9 cellular contexts compared by ENCODE assay signal in the genomic region with DNA sequence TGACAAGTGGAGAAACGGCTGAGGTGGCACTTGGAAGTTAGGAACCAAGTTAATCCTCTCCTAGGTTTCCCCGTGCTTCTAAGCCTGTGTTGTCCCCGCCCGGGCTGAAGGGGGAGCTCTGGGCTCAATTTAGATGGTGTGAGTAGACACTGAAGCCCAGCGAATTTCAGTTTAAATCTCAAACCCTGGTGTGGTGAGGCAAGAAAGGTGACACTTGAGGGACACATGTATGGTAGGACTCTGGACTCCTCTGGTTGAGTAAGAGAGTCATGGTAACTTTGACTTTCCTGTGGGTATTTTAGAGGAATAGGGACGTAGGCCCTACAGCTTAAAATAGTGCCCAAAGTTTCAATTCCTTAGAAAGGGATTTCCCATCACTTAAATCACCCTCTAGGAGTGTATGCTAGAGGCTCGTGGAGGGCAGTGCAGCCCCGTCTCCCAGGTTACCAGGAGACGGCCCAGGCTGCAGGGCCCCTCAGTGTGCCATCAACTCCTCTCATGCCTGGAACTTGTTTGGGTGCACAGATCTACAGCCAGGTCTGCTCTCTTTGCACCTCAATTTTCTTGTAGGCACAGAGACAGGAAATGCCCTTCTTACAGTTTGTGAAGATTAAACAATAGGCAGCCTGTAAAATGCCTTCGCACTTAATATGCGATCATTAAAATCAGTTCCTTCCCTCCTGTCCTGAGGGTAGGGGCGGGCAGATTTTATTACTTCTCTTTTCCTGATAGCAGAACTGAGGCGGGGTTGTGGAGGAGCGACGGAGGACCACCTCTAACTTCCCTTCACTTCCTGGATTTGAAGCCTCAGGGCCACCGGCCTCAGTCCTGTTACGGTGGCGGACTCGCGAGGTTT. TPM values are rescaled to one million over a fixed set of nuclear protein-coding genes. Genes with fewer than 3 reads are reported as not detected.
DNase-seq lines count a peak whose midpoint lies in the region; ATAC-seq and TF ChIP-seq lines count a peak whose summit lies in the region.
"Had no signal": no experiment of that assay in that cellular context is flagged by ENCODE, and none has a peak within 500 bp of the region (broad histone marks: within the 10 kb centered on the region; RNA-seq: fewer than 3 reads in every experiment).

No MANE protein-coding gene starts in this region.

- H4K20me1 ChIP-seq in OCI-LY3 (ENCODE audit: insufficient read depth, low read length) (no peaks in the 10 kb centered on the region), mammary epithelial cell (ENCODE audit: insufficient read depth, low read length) (no peaks in the 10 kb centered on the region)

- peak; percentile 97 for TF ChIP-seq CTCF in OCI-LY3 (IDR thresholded peaks at IDR 0.05; ENCODE audit: low read depth, low read length)
- TF ChIP-seq CTCF in mammary epithelial cell (conservative IDR thresholded peaks at IDR 0.05 in 1 of 2, IDR thresholded peaks at IDR 0.05 in 1 of 2; ENCODE audit: extremely low read depth in 1 of 2, insufficient read depth in 1 of 2, low read depth in 1 of 2, low read length in 2 of 2): peak; percentile 68 to 84
- peak; percentile 64 for TF ChIP-seq CTCF in kidney epithelial cell (IDR thresholded peaks at IDR 0.05; ENCODE audit: insufficient read depth, low read length, poor library complexity, severe bottlenecking)

- WGBS in mammary epithelial cell (ENCODE audit: low coverage, missing lambda C conversion rate): 66% methylated on average over 20 of the region's 20 CpGs

- no peaks in the 10 kb centered on the region for H3K27me3 ChIP-seq in OCI-LY3 (ENCODE audit: low read depth, low read length)
- peaks cover 22% of the 10 kb centered on the region for H3K27me3 ChIP-seq in mammary epithelial cell (ENCODE audit: insufficient read depth, low read length)
- peaks cover 91% of the 10 kb centered on the region for H3K27me3 ChIP-seq in kidney epithelial cell (ENCODE audit: control insufficient read depth, insufficient read depth, low read length)

- H3K4me2 ChIP-seq in OCI-LY3 (ENCODE audit: low read length) (peak overlapping the region; percentile 70), mammary epithelial cell (ENCODE audit: insufficient read depth, low read depth, low read length) (no peak overlapping the region)

- no peaks in the 10 kb centered on the region for H3K36me3 ChIP-seq in OCI-LY3 (replicated peaks; ENCODE audit: low read depth, low read length)
- no peaks in the 10 kb centered on the region for H3K36me3 ChIP-seq in mammary epithelial cell (ENCODE audit: insufficient read depth, low read length)
- no peaks in the 10 kb centered on the region for H3K36me3 ChIP-seq in kidney epithelial cell (ENCODE audit: control insufficient read depth, insufficient read depth, low read length)

- in situ Hi-C loops in mammary epithelial cell (cut with MboI; ENCODE audit: low sequenced_read_pairs in 2 of 2): no loop called here

- H3K9ac ChIP-seq in OCI-LY3 (ENCODE audit: low read length) (peak overlapping the region; percentile 4; the same call in 1 of the 2 replicates), mammary epithelial cell (ENCODE audit: insufficient read depth, low read length) (no peak overlapping the region)

- H3K27ac ChIP-seq in OCI-LY3 (ENCODE audit: low read length): no peak overlapping the region
- no peak overlapping the region for H3K27ac ChIP-seq in mammary epithelial cell (ENCODE audit: insufficient read depth, low read depth, low read length)

- CTCF ChIA-PET in mammary epithelial cell (lab: Charles Lee; ENCODE audit: low non-redundant PET): no interaction called here

- no TSS peak for BruUV-seq in mammary epithelial cell (replicated peaks; lab: Mats Ljungman, UMichigan)

- intact Hi-C loops in mammary epithelial cell (cut with micrococcal nuclease): loop anchor here (1.0 to 5.0 kb wide), 5 partner anchors 241 to 811 kb away; no protein-coding TSS in a partner anchor

- H3K9me3 ChIP-seq in OCI-LY3 (ENCODE audit: insufficient read depth, low read length): no peaks in the 10 kb centered on the region
- peaks cover 8% of the 10 kb centered on the region for H3K9me3 ChIP-seq in mammary epithelial cell (replicated peaks; ENCODE audit: insufficient read depth, low read length)

- dilution Hi-C loops in mammary epithelial cell (cut with HindIII; ENCODE audit: low sequenced_read_pairs): no loop called here

- H2AFZ ChIP-seq in OCI-LY3 (ENCODE audit: low read depth, low read length) (peak overlapping the region; percentile 87), mammary epithelial cell (ENCODE audit: low read depth, low read length) (no peak overlapping the region)

- peak; percentile 53 for DNase-seq in SIG-M5 treated with dmso at 0.1 percent for 504 hours (lab: John Stamatoyannopoulos, UW; ENCODE audit: unreplicated experiment)
- DNase-seq in SIG-M5 (lab: John Stamatoyannopoulos, UW): no peak
- DNase-seq in mammary epithelial cell: no peak
- no peak for DNase-seq in kidney epithelial cell (ENCODE audit: low read depth)
- DNase-seq in stimulated activated naive CD8-positive, alpha-beta T cell treated with anti-CD3 and anti-CD28 coated beads, Interleukin-15, Interleukin-2, amounts not matched to agents 100 U/mL and 50 U/mL, for 24 hours: peak; percentile 61

- H3K79me2 ChIP-seq in OCI-LY3 (ENCODE audit: low read length) (no peaks in the 10 kb centered on the region), mammary epithelial cell (ENCODE audit: insufficient read depth, low read length) (no peaks in the 10 kb centered on the region)

- peak; percentile 76 for ATAC-seq in GM21381 (IDR thresholded peaks at IDR 0.05; ENCODE audit: unreplicated experiment)
- peak; percentile 77 for ATAC-seq in HG03520 (IDR thresholded peaks at IDR 0.05; ENCODE audit: unreplicated experiment)
- peak; percentile 74 for ATAC-seq in stimulated activated naive CD8-positive, alpha-beta T cell treated with anti-CD3 and anti-CD28 coated beads, Interleukin-15, Interleukin-2, amounts not matched to agents 100 U/mL and 50 U/mL, for 24 hours

- peaks cover 10% of the 10 kb centered on the region for H3K4me1 ChIP-seq in OCI-LY3 (ENCODE audit: low read length)
- H3K4me1 ChIP-seq in mammary epithelial cell (ENCODE audit: insufficient read depth, low read length): no peaks in the 10 kb centered on the region

- H3K4me3 ChIP-seq in OCI-LY3 (ENCODE audit: low read length): peak overlapping the region; percentile 40
- H3K4me3 ChIP-seq in mammary epithelial cell (replicated peaks in 1 of 3; ENCODE audit: insufficient read depth in 1 of 3, low read depth in 2 of 3, low read length in 3 of 3): no peak overlapping the region
- peak overlapping the region; percentile 2 for H3K4me3 ChIP-seq in kidney epithelial cell (ENCODE audit: low read depth, low read length)

RNA-seq across cellular contexts. Expression of gene HAND2, which starts 23.9 kb away (rescaled TPM):
- total RNA-seq in mammary epithelial cell (not detected), kidney epithelial cell (not detected in 2 replicates)
- polyA plus RNA-seq in mammary epithelial cell: not detected
- polyA minus RNA-seq in mammary epithelial cell: not detected
- total RNA-seq: mononuclear cell had no signal

Comparison
In these comparisons a context has a peak if more than half of its experiments do, and no peak if none do; other contexts are left out.
1. DNase-seq: peak in SIG-M5 treated with dmso at 0.1 percent for 504 hours (single experiment) and stimulated activated naive CD8-positive, alpha-beta T cell treated with anti-CD3 and anti-CD28 coated beads, Interleukin-15, Interleukin-2, amounts not matched to agents 100 U/mL and 50 U/mL, for 24 hours (single experiment); none in SIG-M5 (single experiment), mammary epithelial cell (single experiment) and kidney epithelial cell (single experiment).
2. H3K4me3 ChIP-seq: peak in OCI-LY3 (single experiment) and kidney epithelial cell (single experiment); none in mammary epithelial cell (0 of 3).
3. Peak in every context shown above with its lines, with median percentiles within 50 percentile points of each other: ATAC-seq and CTCF ChIP-seq.